Comparison of ENCODE assay signal across 8 cellular contexts in the genomic region with DNA sequence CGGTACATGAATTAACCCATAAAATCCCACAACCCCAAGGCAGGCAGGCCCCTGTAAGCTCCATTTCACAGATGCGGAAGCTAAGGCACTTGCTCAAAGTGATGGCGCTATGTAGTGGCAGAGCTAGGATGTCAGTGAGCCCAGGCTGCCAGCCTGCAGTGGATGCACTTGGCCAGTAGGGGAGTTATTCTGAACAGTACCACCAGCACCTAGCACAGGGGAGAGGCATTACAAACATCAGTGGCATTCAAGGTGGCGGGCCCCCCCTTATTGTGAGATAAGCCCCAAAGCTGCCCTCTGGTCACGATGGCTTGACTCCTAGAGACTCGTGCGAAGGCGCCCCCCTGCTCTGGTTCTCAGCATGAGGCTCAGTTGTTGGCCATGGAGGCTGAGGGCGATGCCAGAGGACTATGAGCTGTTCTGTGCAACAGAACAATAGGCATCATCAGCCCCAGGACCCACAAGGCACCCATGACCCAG. TPM values are rescaled to one million over a fixed set of nuclear protein-coding genes. Genes with fewer than 3 reads are reported as not detected.
DNase-seq lines count a peak whose midpoint lies in the region; ATAC-seq, FAIRE-seq and TF ChIP-seq lines count a peak whose summit lies in the region.

No MANE protein-coding gene starts in this region.

- no peak for TF ChIP-seq EP300 in neural cell (conservative IDR thresholded peaks at IDR 0.05; ENCODE audit: poor library complexity, severe bottlenecking)

- POLR2A ChIA-PET in HCT116 (lab: Charles Lee) (no interaction called here), endothelial cell of umbilical vein (lab: Charles Lee) (no interaction called here)

- H2AFZ ChIP-seq in HCT116 (ENCODE audit: low read depth, low read length, poor library complexity, severe bottlenecking) (no peak overlapping the region), SU-DHL-6 (ENCODE audit: low read depth, low read length, severe bottlenecking) (no peak overlapping the region), endothelial cell of umbilical vein (ENCODE audit: low read depth, low read length) (no peak overlapping the region), neural cell (ENCODE audit: low read depth, low read length) (no peak overlapping the region)

- H3K9me3 ChIP-seq in HCT116 (ENCODE audit: control insufficient read depth in 1 of 2, insufficient read depth in 1 of 2, low read depth in 1 of 2, low read length in 2 of 2) (no peaks in the 10 kb centered on the region), SU-DHL-6 (ENCODE audit: insufficient read depth, low read length) (no peaks in the 10 kb centered on the region), endothelial cell of umbilical vein (replicated peaks; ENCODE audit: control insufficient read depth, insufficient read depth, low read length) (no peaks in the 10 kb centered on the region), neural cell (ENCODE audit: low read length) (no peaks in the 10 kb centered on the region)
- no peaks in the 10 kb centered on the region for H3K9me3 ChIP-seq in effector memory CD4-positive, alpha-beta T cell (ENCODE audit: control insufficient read depth, low read length)

- peak; percentile 15 for DNase-seq in Daoy (ENCODE audit: low read depth)
- DNase-seq in HCT116 (ENCODE audit: low read depth, low spot score): peak; percentile 6
- peak; percentile 17 for DNase-seq in endothelial cell of umbilical vein (ENCODE audit: low read depth, low spot score)
- no peak for DNase-seq in effector memory CD4-positive, alpha-beta T cell

- intact Hi-C loops in HCT116 (cut with micrococcal nuclease): loop anchor here (5.0 kb wide), 1 partner anchor 351 kb away; no protein-coding TSS in a partner anchor
- intact Hi-C loops in endothelial cell of umbilical vein (cut with micrococcal nuclease): no loop called here

- H3K4me1 ChIP-seq in HCT116 (ENCODE audit: control insufficient read depth in 1 of 2, insufficient read depth in 2 of 2, low read length in 2 of 2) (no peaks in the 10 kb centered on the region), endothelial cell of umbilical vein (ENCODE audit: control insufficient read depth, extremely low read depth, insufficient read depth, low read length) (peaks cover 4% of the 10 kb centered on the region)
- H3K4me1 ChIP-seq in effector memory CD4-positive, alpha-beta T cell (ENCODE audit: control insufficient read depth, insufficient read depth, low read length, poor library complexity, severe bottlenecking): no peaks in the 10 kb centered on the region

- H4K20me1 ChIP-seq in HCT116 (ENCODE audit: insufficient read depth) (no peaks in the 10 kb centered on the region), SU-DHL-6 (ENCODE audit: low read depth, low read length) (no peaks in the 10 kb centered on the region), endothelial cell of umbilical vein (replicated peaks; ENCODE audit: control insufficient read depth, extremely low read depth, insufficient read depth, low read length) (no peaks in the 10 kb centered on the region), neural cell (ENCODE audit: insufficient read depth) (no peaks in the 10 kb centered on the region)

- dilution Hi-C loops in endothelial cell of umbilical vein (cut with MboI; ENCODE audit: extremely low pct_ligation_motif_present, low sequenced_read_pairs): no loop called here

- H3K36me3 ChIP-seq in HCT116 (ENCODE audit: control insufficient read depth in 1 of 2, insufficient read depth in 2 of 2, low read length in 2 of 2) (peaks cover 14 to 19% of the 10 kb centered on the region in 2 experiments), SU-DHL-6 (ENCODE audit: low read length) (no peaks in the 10 kb centered on the region), endothelial cell of umbilical vein (ENCODE audit: control insufficient read depth in 2 of 2, extremely low read depth in 1 of 2, insufficient read depth in 2 of 2, low read length in 2 of 2) (peaks cover 2 to 24% of the 10 kb centered on the region in 2 experiments), neural cell (ENCODE audit: insufficient read depth, low read length) (peaks cover 9% of the 10 kb centered on the region)
- H3K36me3 ChIP-seq in effector memory CD4-positive, alpha-beta T cell (ENCODE audit: control insufficient read depth, insufficient read depth, low read length): peaks cover 59% of the 10 kb centered on the region

- H3K9me2 ChIP-seq in HCT116 (ENCODE audit: insufficient read depth) (no peaks in the 10 kb centered on the region), SU-DHL-6 (replicated peaks; ENCODE audit: insufficient read depth, low read length) (no peaks in the 10 kb centered on the region), neural cell (ENCODE audit: insufficient read depth, low read length) (no peaks in the 10 kb centered on the region)

- H3K27ac ChIP-seq in HCT116 (ENCODE audit: low read depth, low read length) (no peak overlapping the region), SU-DHL-6 (ENCODE audit: low read depth, low read length) (no peak overlapping the region), endothelial cell of umbilical vein (ENCODE audit: insufficient read depth, low read depth, low read length) (no peak overlapping the region), neural cell (ENCODE audit: low read length) (no peak overlapping the region)
- no peak overlapping the region for H3K27ac ChIP-seq in effector memory CD4-positive, alpha-beta T cell (ENCODE audit: insufficient read depth, low read length, poor library complexity, severe bottlenecking)

- H3K79me2 ChIP-seq in HCT116 (ENCODE audit: insufficient read depth, low read length) (peaks cover 5% of the 10 kb centered on the region; the same call in 1 of the 2 replicates), SU-DHL-6 (ENCODE audit: insufficient read depth, low read length) (no peaks in the 10 kb centered on the region), endothelial cell of umbilical vein (ENCODE audit: control insufficient read depth, insufficient read depth, low read length) (no peaks in the 10 kb centered on the region), neural cell (replicated peaks; ENCODE audit: insufficient read depth, low read length) (no peaks in the 10 kb centered on the region)

- H3K9me1 ChIP-seq in endothelial cell of umbilical vein (replicated peaks; ENCODE audit: control insufficient read depth, extremely low read depth, insufficient read depth, low read length): no peaks in the 10 kb centered on the region

- TF ChIP-seq POLR2A in HCT116 (IDR thresholded peaks at IDR 0.05; ENCODE audit: borderline replicate concordance, extremely low read depth, insufficient read depth, insufficient read length) (no peak), endothelial cell of umbilical vein (IDR thresholded peaks at IDR 0.05; ENCODE audit: low read depth, low read length) (no peak)

- BruUV-seq in HCT116 (replicated peaks; lab: Mats Ljungman, UMichigan) (no TSS peak), endothelial cell of umbilical vein (replicated peaks; lab: Mats Ljungman, UMichigan) (no TSS peak)

- H3K4me3 ChIP-seq in HCT116 (replicated peaks in 1 of 2; ENCODE audit: low read depth in 1 of 2, low read length in 2 of 2) (no peak overlapping the region), SU-DHL-6 (ENCODE audit: insufficient read depth, low read length, poor library complexity, severe bottlenecking) (no peak overlapping the region), endothelial cell of umbilical vein (replicated peaks in 1 of 3; ENCODE audit: insufficient read depth in 1 of 3, low read depth in 1 of 3, low read length in 3 of 3) (no peak overlapping the region), neural cell (ENCODE audit: low read length) (no peak overlapping the region)
- H3K4me3 ChIP-seq in effector memory CD4-positive, alpha-beta T cell (ENCODE audit: insufficient read depth, low read depth, low read length, poor library complexity, severe bottlenecking): no peak overlapping the region

- TF ChIP-seq CTCF in HCT116 (IDR thresholded peaks at IDR 0.05 in 2 of 3, conservative IDR thresholded peaks at IDR 0.05 in 1 of 3; ENCODE audit: borderline replicate concordance in 1 of 3, insufficient read depth in 1 of 3, low read depth in 2 of 3, low read length in 2 of 3) (peak; percentile 4 to 86 (median 78); a peak in 4 of 6 replicates), SU-DHL-6 (IDR thresholded peaks at IDR 0.05; ENCODE audit: insufficient read depth, low read length, poor library complexity, severe bottlenecking) (peak; percentile 62), endothelial cell of umbilical vein (IDR thresholded peaks at IDR 0.05; ENCODE audit: extremely low read depth in 1 of 2, insufficient read depth in 1 of 2, low read depth in 1 of 2, low read length in 2 of 2) (peak; percentile 64 to 73), neural cell (IDR thresholded peaks at IDR 0.05; ENCODE audit: poor library complexity, severe bottlenecking) (peak; percentile 42)

- H3K27me3 ChIP-seq in HCT116 (ENCODE audit: insufficient read depth, low read length): no peaks in the 10 kb centered on the region
- no peaks in the 10 kb centered on the region for H3K27me3 ChIP-seq in SU-DHL-6 (ENCODE audit: low read length)
- H3K27me3 ChIP-seq in endothelial cell of umbilical vein (ENCODE audit: control insufficient read depth in 2 of 2, insufficient read depth in 2 of 2, low read length in 2 of 2): no peaks in the 10 kb centered on the region
- no peaks in the 10 kb centered on the region for H3K27me3 ChIP-seq in neural cell (ENCODE audit: insufficient read depth, low read depth, low read length)
- no peaks in the 10 kb centered on the region for H3K27me3 ChIP-seq in effector memory CD4-positive, alpha-beta T cell (replicated peaks; ENCODE audit: control insufficient read depth, insufficient read depth, low read length, poor library complexity, severe bottlenecking)

- H3F3A ChIP-seq in SU-DHL-6 (ENCODE audit: insufficient read depth): no peaks in the 10 kb centered on the region
- H3F3A ChIP-seq in neural cell (ENCODE audit: insufficient read depth, low read length, poor library complexity, severe bottlenecking): no peaks in the 10 kb centered on the region

- TF ChIP-seq RAD21 in HCT116 (IDR thresholded peaks at IDR 0.05; ENCODE audit: low read depth): peak; percentile 17; the same call in 1 of the 2 replicates
- TF ChIP-seq RAD21 in neural cell (conservative IDR thresholded peaks at IDR 0.05): no peak

- H3K4me2 ChIP-seq in HCT116 (ENCODE audit: low read length) (no peak overlapping the region), SU-DHL-6 (ENCODE audit: low read depth, low read length, poor library complexity, severe bottlenecking) (no peak overlapping the region), endothelial cell of umbilical vein (ENCODE audit: insufficient read depth, low read length) (no peak overlapping the region), neural cell (ENCODE audit: low read length) (no peak overlapping the region)

- peak; percentile 97 for ATAC-seq in HCT116
- ATAC-seq in HG03442 (IDR thresholded peaks at IDR 0.05; ENCODE audit: unreplicated experiment): no peak
- ATAC-seq in GM18498 (IDR thresholded peaks at IDR 0.05; ENCODE audit: unreplicated experiment): no peak

- CTCF ChIA-PET in HCT116 (lab: Charles Lee) (interaction anchor here (1.0 to 1.7 kb wide), 2 partner anchors 34 to 552 kb away, joined by 3 to 6 read pairs; a partner anchor contains a TSS), endothelial cell of umbilical vein (lab: Charles Lee) (interaction anchor here (0.5 to 2.3 kb wide), 8 partner anchors 9 to 555 kb away, joined by 3 to 15 read pairs (median 4); a partner anchor contains a TSS)

- RAD21 ChIA-PET in HCT116 (lab: Charles Lee; ENCODE audit: low non-redundant PET in 1 of 2, low total read pairs in 2 of 2, uncharacterized antibody in 2 of 2, unreplicated experiment in 2 of 2): no interaction called here

- H3K9ac ChIP-seq in HCT116 (ENCODE audit: low read length) (no peak overlapping the region), SU-DHL-6 (ENCODE audit: low read length) (no peak overlapping the region), endothelial cell of umbilical vein (replicated peaks; ENCODE audit: extremely low read depth, insufficient read depth, low read length) (no peak overlapping the region), neural cell (ENCODE audit: low read length) (no peak overlapping the region)

- FAIRE-seq in endothelial cell of umbilical vein (lab: Jason Lieb, UNC): peak; percentile 33

RNA-seq across cellular contexts. Expression of a gene that starts 33.8 kb away (rescaled TPM):
- total RNA-seq in Daoy (2014; rRNA removed; shearing (Covaris generic)): 44.4 and 46.9 TPM in 2 replicates
- 97.5 TPM for total RNA-seq in HCT116 (2021; ENCODE audit: unreplicated experiment)
- 60.1 and 69.8 TPM in 2 replicates for polyA plus RNA-seq in HCT116 (2012)
- total RNA-seq in endothelial cell of umbilical vein: 79.3 and 86.1 TPM in 2 replicates
- polyA plus RNA-seq in endothelial cell of umbilical vein: 58.1 and 70.5 TPM in 2 replicates
- 51.1 and 58.0 TPM in 2 replicates for polyA plus RNA-seq in endothelial cell of umbilical vein (2011; cell fraction: cytosol; rRNA removed)
- polyA plus RNA-seq in endothelial cell of umbilical vein (2011; cell fraction: nucleus; rRNA removed): 103 and 120 TPM in 2 replicates
- 51.9 and 66.0 TPM in 2 replicates for polyA plus RNA-seq in endothelial cell of umbilical vein (2012)
- 99.7 and 102 TPM in 2 replicates for polyA minus RNA-seq in endothelial cell of umbilical vein
- polyA minus RNA-seq in endothelial cell of umbilical vein (2011; cell fraction: cytosol; rRNA and poly(A)+ RNA removed): 53.7 TPM
- 73.4 and 77.7 TPM in 2 replicates for polyA minus RNA-seq in endothelial cell of umbilical vein (2011; cell fraction: nucleus; rRNA and poly(A)+ RNA removed)
- 44.4 and 54.0 TPM in 2 replicates for polyA plus RNA-seq in neural cell
- polyA minus RNA-seq in neural cell: 112 and 117 TPM in 2 replicates

RNA-seq across cellular contexts. Expression of a gene that starts 34.0 kb away (rescaled TPM):
- 4.3 and 6.8 TPM in 2 replicates for total RNA-seq in Daoy (2014; rRNA removed; shearing (Covaris generic))
- total RNA-seq in HCT116 (2021; ENCODE audit: unreplicated experiment): 23.8 TPM
- 15.6 and 16.4 TPM in 2 replicates for polyA plus RNA-seq in HCT116 (2012)
- total RNA-seq in endothelial cell of umbilical vein: 26.8 and 30.7 TPM in 2 replicates
- 14.7 and 15.6 TPM in 2 replicates for polyA plus RNA-seq in endothelial cell of umbilical vein
- 12.5 and 15.3 TPM in 2 replicates for polyA plus RNA-seq in endothelial cell of umbilical vein (2011; cell fraction: cytosol; rRNA removed)
- 86.0 and 92.8 TPM in 2 replicates for polyA plus RNA-seq in endothelial cell of umbilical vein (2011; cell fraction: nucleus; rRNA removed)
- polyA plus RNA-seq in endothelial cell of umbilical vein (2012): 17.0 and 20.2 TPM in 2 replicates
- polyA minus RNA-seq in endothelial cell of umbilical vein: 34.2 and 58.6 TPM in 2 replicates
- 11.2 TPM for polyA minus RNA-seq in endothelial cell of umbilical vein (2011; cell fraction: cytosol; rRNA and poly(A)+ RNA removed)
- polyA minus RNA-seq in endothelial cell of umbilical vein (2011; cell fraction: nucleus; rRNA and poly(A)+ RNA removed): 53.7 and 66.1 TPM in 2 replicates
- polyA plus RNA-seq in neural cell: 4.8 and 6.4 TPM in 2 replicates
- 19.7 and 22.9 TPM in 2 replicates for polyA minus RNA-seq in neural cell

Comparison
In these comparisons a context has a peak if more than half of its experiments do, and no peak if none do; other contexts are left out.
1. DNase-seq: peak in Daoy (single experiment), HCT116 (single experiment) and endothelial cell of umbilical vein (single experiment); none in effector memory CD4-positive, alpha-beta T cell (0 of 3).
2. Peak in every context shown above with its lines, with median percentiles within 50 percentile points of each other: CTCF ChIP-seq.